3 cellular contexts compared by ENCODE assay signal in genomic region chr3:87957575-87957974, GRCh38.
TF ChIP-seq lines count a peak whose summit lies in the region.

No MANE protein-coding gene starts in this region.

TF ChIP-seq in HepG2, 621 proteins besides CTCF, POLR2A, EP300 and RAD21:
- TF ChIP-seq ASH2L (IDR thresholded peaks at IDR 0.05; ENCODE audit: insufficient read length, low read depth, low read length) (no peak), ATF1 (CRISPR knock-in tag; IDR thresholded peaks at IDR 0.05) (no peak), MAFF (IDR thresholded peaks at IDR 0.05; ENCODE audit: low read depth, low read length) (peak; percentile 19; the same call in 1 of the 2 replicates), MAFK (conservative IDR thresholded peaks at IDR 0.05 in 1 of 2, IDR thresholded peaks at IDR 0.05 in 1 of 2; ENCODE audit: low read length in 2 of 2) (peak; percentile 32 to 70; a peak in 3 of 4 replicates)

TF ChIP-seq in IMR-90, 13 proteins besides CTCF, POLR2A, EP300 and RAD21:
- peak; percentile 40; the same call in 1 of the 2 replicates for TF ChIP-seq MAFK (IDR thresholded peaks at IDR 0.05; ENCODE audit: low read depth, low read length)
- no peak for TF ChIP-seq CHD1 (IDR thresholded peaks at IDR 0.05; ENCODE audit: low read depth, low read length)
- no peak for TF ChIP-seq ELK1 (IDR thresholded peaks at IDR 0.05; ENCODE audit: borderline replicate concordance, low read depth, low read length)
- TF ChIP-seq NFE2L2 (IDR thresholded peaks at IDR 0.05; ENCODE audit: low read depth, low read length) = no peak
- no peak for TF ChIP-seq SMC3 (IDR thresholded peaks at IDR 0.05; ENCODE audit: low read depth, low read length)
- no peak for TF ChIP-seq RCOR1 (IDR thresholded peaks at IDR 0.05; ENCODE audit: insufficient replicate concordance, low read length)
- TF ChIP-seq MAZ (IDR thresholded peaks at IDR 0.05; ENCODE audit: borderline replicate concordance, low read depth, low read length) = no peak

TF ChIP-seq in K562, 482 proteins besides CTCF, POLR2A, EP300 and RAD21:
- TF ChIP-seq ATF4 (CRISPR knock-in tag; IDR thresholded peaks at IDR 0.05) (no peak), C11orf30 (IDR thresholded peaks at IDR 0.05; ENCODE audit: low read depth) (peak; percentile 67), ZNF407 (IDR thresholded peaks at IDR 0.05; ENCODE audit: low read depth) (no peak), ZNF212 (CRISPR knock-in tag; IDR thresholded peaks at IDR 0.05) (no peak), RBM25 (IDR thresholded peaks at IDR 0.05; ENCODE audit: low read depth, low read length, severe bottlenecking) (no peak), MAFF (IDR thresholded peaks at IDR 0.05; ENCODE audit: low read length) (peak; percentile 7; the same call in 1 of the 2 replicates), YBX1 (IDR thresholded peaks at IDR 0.05) (no peak), FOXK1 (CRISPR knock-in tag; IDR thresholded peaks at IDR 0.05; ENCODE audit: borderline replicate concordance) (no peak), FOXK2 (conservative IDR thresholded peaks at IDR 0.05 in 1 of 2, IDR thresholded peaks at IDR 0.05 in 1 of 2; ENCODE audit: low read depth in 2 of 2) (no peak), ZNF316 (IDR thresholded peaks at IDR 0.05) (peak; percentile 87), RUNX1 (IDR thresholded peaks at IDR 0.05; ENCODE audit: low read depth) (no peak)
TF ChIP-seq in K562: peak in this region for 3.
